ENCODE assay signal across 9 cellular contexts in the genomic region with DNA sequence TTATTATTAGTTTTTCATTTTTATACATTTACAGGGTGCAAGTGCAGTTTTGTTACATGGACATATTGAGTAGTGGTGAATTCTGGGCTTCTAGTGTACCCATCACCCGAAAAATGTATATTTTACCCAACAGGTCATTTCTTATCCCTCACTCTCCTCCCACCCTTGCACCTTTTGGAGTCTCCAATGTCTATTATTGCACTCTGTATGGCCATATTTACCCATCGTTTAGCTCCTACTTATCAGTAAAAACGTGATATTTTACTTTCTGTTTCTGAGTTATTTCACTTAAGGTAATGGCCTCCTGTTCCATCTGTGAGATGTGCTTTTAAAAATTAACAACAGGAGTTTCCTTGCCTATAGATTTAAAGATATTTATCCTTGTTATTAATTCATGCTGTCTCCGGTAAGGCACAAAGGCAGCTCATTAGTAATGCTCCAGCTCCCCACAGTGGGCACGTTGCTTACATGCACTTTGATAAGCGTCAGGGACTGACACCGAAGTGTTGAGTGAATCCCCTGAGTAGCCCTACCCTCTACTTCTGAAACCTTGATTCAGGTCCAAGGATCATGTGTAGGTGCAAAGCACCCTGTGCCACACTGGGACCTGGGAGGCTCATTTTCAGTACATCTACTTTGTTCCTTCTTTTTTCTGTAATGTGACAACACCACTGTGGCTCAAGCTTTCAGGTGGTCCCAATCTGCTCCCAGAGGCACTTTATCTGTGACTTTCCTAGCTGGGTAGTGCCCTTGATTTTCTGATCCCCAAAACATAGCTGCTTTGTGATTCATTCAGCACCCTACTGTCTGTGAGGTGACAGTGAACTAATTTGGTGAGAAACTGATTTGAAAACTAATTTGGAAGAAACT. TPM values are rescaled to one million over a fixed set of nuclear protein-coding genes. Genes with fewer than 3 reads are reported as not detected.
A peak's percentile ranks its signal among the peaks of the same experiment; 100 is the strongest.
DNase-seq lines count a peak whose midpoint lies in the region; ATAC-seq, FAIRE-seq and TF ChIP-seq lines count a peak whose summit lies in the region.
"Had no signal": no experiment of that assay in that cellular context is flagged by ENCODE, and none has a peak within 500 bp of the region (broad histone marks: within the 10 kb centered on the region; RNA-seq: fewer than 3 reads in every experiment).

No MANE protein-coding gene starts in this region.

- no TSS peak for BruUV-seq in GM12878 (replicated peaks; lab: Mats Ljungman, UMichigan)

- in situ Hi-C loops in GM12878 (cut with MboI): loop anchor here (5.0 to 10.0 kb wide), 2 partner anchors 185 to 377 kb away; no protein-coding TSS in a partner anchor

- H3K27me3 Mint-ChIP-seq in stimulated activated naive CD8-positive, alpha-beta T cell treated with anti-CD3 and anti-CD28 coated beads, Interleukin-15, amount 100 ng/mL, for 72 hours: peaks cover 5% of the 10 kb centered on the region

- H3K27me3 ChIP-seq in OCI-LY3 (ENCODE audit: low read depth, low read length): no peaks in the 10 kb centered on the region
- no peaks in the 10 kb centered on the region for H3K27me3 ChIP-seq in GM12878 (replicated peaks in 1 of 2; ENCODE audit: control insufficient read depth in 2 of 2, insufficient read depth in 2 of 2, low read length in 1 of 2)
- no peaks in the 10 kb centered on the region for H3K27me3 ChIP-seq in kidney epithelial cell (ENCODE audit: control insufficient read depth, insufficient read depth, low read length)
- H3K27me3 ChIP-seq: BLaER1 treated with 17β-estradiol and CSF1 and Interleukin-3, amounts not matched to agents 10 nM and 100 nM had no signal

- DNase-seq in NCI-H2171 treated with DMSO at 0.1 percent for 48 hours (lab: John Stamatoyannopoulos, UW) (peak; percentile 42), NCI-H2171 (lab: John Stamatoyannopoulos, UW) (no peak), HT-29 (ENCODE audit: low spot score) (peak; percentile 84), GM12878 (ENCODE audit: low read depth, low spot score) (no peak), kidney epithelial cell (ENCODE audit: low read depth) (peak; percentile 12)
- peak; percentile 28 to 42 for DNase-seq in stimulated activated naive CD8-positive, alpha-beta T cell treated with anti-CD3 and anti-CD28 coated beads, Interleukin-15, amount 100 ng/mL, for 72 hours

- peak overlapping the region; percentile 18; the same call in 1 of the 2 replicates for H3K9ac ChIP-seq in OCI-LY3 (ENCODE audit: low read length)
- H3K9ac ChIP-seq in GM12878 (ENCODE audit: control insufficient read depth, insufficient read depth, low read length): no peak overlapping the region
- H3K9ac ChIP-seq: BLaER1 treated with 17β-estradiol and CSF1 and Interleukin-3, amounts not matched to agents 10 nM and 100 nM had no signal

- intact Hi-C loops in GM12878 (cut with micrococcal nuclease; ENCODE audit: unreplicated experiment): loop anchor here (1.0 to 2.0 kb wide), 4 partner anchors 73 to 378 kb away; no protein-coding TSS in a partner anchor

- no peaks in the 10 kb centered on the region for H4K20me1 ChIP-seq in OCI-LY3 (ENCODE audit: insufficient read depth, low read length)
- H4K20me1 ChIP-seq in GM12878 (ENCODE audit: control insufficient read depth, insufficient read depth): no peaks in the 10 kb centered on the region
- H4K20me1 ChIP-seq: BLaER1 treated with 17β-estradiol and CSF1 and Interleukin-3, amounts not matched to agents 10 nM and 100 nM had no signal

- no peak for TF ChIP-seq EP300 in GM12878 (IDR thresholded peaks at IDR 0.05; ENCODE audit: borderline replicate concordance in 1 of 2, control insufficient read depth in 1 of 2, low read depth in 2 of 2, low read length in 2 of 2)

- H3K36me3 ChIP-seq in OCI-LY3 (replicated peaks; ENCODE audit: low read depth, low read length) (no peaks in the 10 kb centered on the region), GM12878 (ENCODE audit: control insufficient read depth in 2 of 2, insufficient read depth in 2 of 2, low read length in 1 of 2) (no peaks in the 10 kb centered on the region), kidney epithelial cell (ENCODE audit: control insufficient read depth, insufficient read depth, low read length) (no peaks in the 10 kb centered on the region)
- H3K36me3 ChIP-seq: BLaER1 treated with 17β-estradiol and CSF1 and Interleukin-3, amounts not matched to agents 10 nM and 100 nM had no signal

- H3K79me2 ChIP-seq in OCI-LY3 (ENCODE audit: low read length) (no peaks in the 10 kb centered on the region), GM12878 (ENCODE audit: control insufficient read depth, insufficient read depth, low read length) (no peaks in the 10 kb centered on the region)

- H3K4me3 ChIP-seq in OCI-LY3 (ENCODE audit: low read length) (peak overlapping the region; percentile 69), GM12878 (no peak overlapping the region), kidney epithelial cell (ENCODE audit: low read depth, low read length) (no peak overlapping the region)
- H3K4me3 ChIP-seq: BLaER1 treated with 17β-estradiol and CSF1 and Interleukin-3, amounts not matched to agents 10 nM and 100 nM had no signal

- H2AFZ ChIP-seq in OCI-LY3 (ENCODE audit: low read depth, low read length) (peak overlapping the region; percentile 37), GM12878 (ENCODE audit: control insufficient read depth, low read depth, low read length) (no peak overlapping the region)

- TF ChIP-seq CTCF in OCI-LY3 (IDR thresholded peaks at IDR 0.05; ENCODE audit: low read depth, low read length) (peak; percentile 77), GM12878 (IDR thresholded peaks at IDR 0.05 in 2 of 3, conservative IDR thresholded peaks at IDR 0.05 in 1 of 3; ENCODE audit: control insufficient read depth in 2 of 3, extremely low read depth in 1 of 3, insufficient read depth in 1 of 3, low read depth in 3 of 3, low read length in 3 of 3) (peak; percentile 61 to 86 (median 63)), kidney epithelial cell (IDR thresholded peaks at IDR 0.05; ENCODE audit: insufficient read depth, low read length, poor library complexity, severe bottlenecking) (peak; percentile 49)

- no peaks in the 10 kb centered on the region for H3K9me3 Mint-ChIP-seq in stimulated activated naive CD8-positive, alpha-beta T cell treated with anti-CD3 and anti-CD28 coated beads, Interleukin-15, amount 100 ng/mL, for 72 hours

- peak overlapping the region in 1 of 2 donors; percentile 8 for H3K4me3 Mint-ChIP-seq in stimulated activated naive CD8-positive, alpha-beta T cell treated with anti-CD3 and anti-CD28 coated beads, Interleukin-15, amount 100 ng/mL, for 72 hours

- RAD21 ChIA-PET in GM12878 (lab: Charles Lee; ENCODE audit: unreplicated experiment): interaction anchor here (0.6 to 3.7 kb wide), 31 partner anchors 16 to 505 kb away, joined by 3 to 90 read pairs (median 4); no protein-coding TSS in a partner anchor

- SMC1A ChIA-PET in GM12878 (lab: Charles Lee; ENCODE audit: uncharacterized antibody, unreplicated experiment): interaction anchor here (0.5 to 3.8 kb wide), 34 partner anchors 9 to 1044 kb away, joined by 3 to 93 read pairs (median 5); no protein-coding TSS in a partner anchor

- FAIRE-seq in GM12878 (lab: Jason Lieb, UNC): peak; percentile 41

- CTCF ChIA-PET in GM12878 (lab: Yijun Ruan, JAX): interaction anchor here (0.6 to 9.6 kb wide), 50 partner anchors 8 to 885 kb away, joined by 3 to 208 read pairs (median 5); partner anchors contain the start of gene WASL

- H3K4me2 ChIP-seq in OCI-LY3 (ENCODE audit: low read length) (peak overlapping the region; percentile 67), GM12878 (ENCODE audit: control insufficient read depth, insufficient read depth) (no peak overlapping the region)
- H3K4me2 ChIP-seq: BLaER1 treated with 17β-estradiol and CSF1 and Interleukin-3, amounts not matched to agents 10 nM and 100 nM had no signal

- H3K27ac ChIP-seq in OCI-LY3 (ENCODE audit: low read length): no peak overlapping the region
- no peak overlapping the region for H3K27ac ChIP-seq in GM12878 (ENCODE audit: control insufficient read depth, insufficient read depth)
- H3K27ac ChIP-seq: BLaER1 treated with 17β-estradiol and CSF1 and Interleukin-3, amounts not matched to agents 10 nM and 100 nM had no signal

- H3K27ac Mint-ChIP-seq in stimulated activated naive CD8-positive, alpha-beta T cell treated with anti-CD3 and anti-CD28 coated beads, Interleukin-15, amount 100 ng/mL, for 72 hours: no peak overlapping the region

- WGBS in GM12878 (ENCODE audit: insufficient coverage, insufficient replicate concordance, low lambda C conversion rate, missing lambda C conversion rate): 8% methylated on average over 7 of the region's 7 CpGs

- no peak for TF ChIP-seq POLR2A in GM12878 (IDR thresholded peaks at IDR 0.05; ENCODE audit: low read depth, low read length)

- POLR2A ChIA-PET in GM12878 (lab: Charles Lee): interaction anchor here (1.8 kb wide), 1 partner anchor 79 kb away, joined by 4 read pairs; no protein-coding TSS in a partner anchor

- H3K9me3 ChIP-seq in OCI-LY3 (ENCODE audit: insufficient read depth, low read length): no peaks in the 10 kb centered on the region
- H3K9me3 ChIP-seq in GM12878 (replicated peaks; ENCODE audit: control insufficient read depth, insufficient read depth, low read length): no peaks in the 10 kb centered on the region

- TF ChIP-seq RAD21 in GM12878 (IDR thresholded peaks at IDR 0.05; ENCODE audit: insufficient read depth, low read depth, low read length): peak; percentile 88

- peak; percentile 95 for ATAC-seq in GM21576 (IDR thresholded peaks at IDR 0.05; ENCODE audit: unreplicated experiment)
- ATAC-seq in GM12878: peak; percentile 98
- ATAC-seq in stimulated activated naive CD8-positive, alpha-beta T cell treated with anti-CD3 and anti-CD28 coated beads, Interleukin-15, amount 100 ng/mL, for 72 hours: peak; percentile 89

- H3K4me1 Mint-ChIP-seq in stimulated activated naive CD8-positive, alpha-beta T cell treated with anti-CD3 and anti-CD28 coated beads, Interleukin-15, amount 100 ng/mL, for 72 hours: no peaks in the 10 kb centered on the region

- H3K4me1 ChIP-seq in OCI-LY3 (ENCODE audit: low read length): peaks cover 14% of the 10 kb centered on the region
- H3K4me1 ChIP-seq in GM12878 (ENCODE audit: control insufficient read depth, insufficient read depth, low read length): no peaks in the 10 kb centered on the region

RNA-seq across cellular contexts. Expression of gene HYAL4, which starts 27.3 kb away (rescaled TPM):
- total RNA-seq in HT-29 (2014; rRNA removed; shearing (Covaris generic)): 0.79 and 2.8 TPM in 2 replicates
- 1.3 and 2.0 TPM in 2 replicates for total RNA-seq in GM12878 (2013; cell fraction: nucleolus; rRNA removed)
- total RNA-seq in GM12878 (2014; rRNA removed) (0.16 and 0.28 TPM in 2 replicates), GM12878 (2014; rRNA removed; fragmentation: Illumina TruSeq; extraction: Trizol) (0.22 and 0.32 TPM in 2 replicates), GM12878 (2021) (0.37 TPM in 1 of 2 replicates, not detected in the other), kidney epithelial cell (not detected in 2 replicates)
- not detected for polyA plus RNA-seq in GM12878 (2011; ENCODE audit: low read depth)
- polyA plus RNA-seq in GM12878 (2011; rRNA removed) (0.88 and 1.1 TPM in 2 replicates), GM12878 (2014; fragmentation: Illumina TruSeq; extraction: Trizol) (0.26 TPM in 1 of 2 replicates, not detected in the other), GM12878 (2014; fragmentation: Nextera tagmentation; extraction: Ambion mirVana) (under 1 TPM; 0.20 to 0.26 TPM), GM12878 (2014; rRNA removed) (0.40 TPM in 1 of 2 replicates, not detected in the other), GM12878 (2016; fragmentation: Nextera tagmentation; extraction: Ambion mirVana) (under 1 TPM; 0.14 to 0.37 TPM)
- 0.13 and 0.15 TPM in 2 replicates for polyA plus RNA-seq in GM12878 (2011; cell fraction: cytosol; rRNA removed)
- polyA plus RNA-seq in GM12878 (2011; cell fraction: nucleus; rRNA removed): 0.88 and 1.6 TPM in 2 replicates
- polyA plus RNA-seq in GM12878 (2012): 0.09 and 0.18 TPM in 2 replicates
- 0.57 and 0.59 TPM in 2 replicates for polyA minus RNA-seq in GM12878 (2011; rRNA and poly(A)+ RNA removed)
- polyA minus RNA-seq in GM12878 (2011; cell fraction: cytosol; rRNA and poly(A)+ RNA removed): not detected in 2 replicates
- polyA minus RNA-seq in GM12878 (2011; cell fraction: nucleus; rRNA and poly(A)+ RNA removed): 0.67 and 0.97 TPM in 2 replicates

RNA-seq across cellular contexts. Expression of gene SPAM1, which starts 52.8 kb away (rescaled TPM):
- not detected in 2 replicates for total RNA-seq in HT-29 (2014; rRNA removed; shearing (Covaris generic))
- total RNA-seq in GM12878 (2013; cell fraction: nucleolus; rRNA removed): not detected in 2 replicates
- total RNA-seq in GM12878 (2014; rRNA removed) (not detected in 2 replicates), GM12878 (2014; rRNA removed; fragmentation: Illumina TruSeq; extraction: Trizol) (not detected in 2 replicates), GM12878 (2021) (not detected in 2 replicates), kidney epithelial cell (not detected in 2 replicates)
- not detected for polyA plus RNA-seq in GM12878 (2011; ENCODE audit: low read depth)
- polyA plus RNA-seq in GM12878 (2011; rRNA removed) (not detected in 2 replicates), GM12878 (2014; fragmentation: Illumina TruSeq; extraction: Trizol) (not detected in 2 replicates), GM12878 (2014; fragmentation: Nextera tagmentation; extraction: Ambion mirVana) (not detected), GM12878 (2014; rRNA removed) (not detected in 2 replicates), GM12878 (2016; fragmentation: Nextera tagmentation; extraction: Ambion mirVana) (not detected)
- polyA plus RNA-seq in GM12878 (2011; cell fraction: cytosol; rRNA removed): not detected in 2 replicates
- polyA plus RNA-seq in GM12878 (2011; cell fraction: nucleus; rRNA removed): not detected in 2 replicates
- polyA plus RNA-seq in GM12878 (2012): not detected in 2 replicates
- not detected in 2 replicates for polyA minus RNA-seq in GM12878 (2011; rRNA and poly(A)+ RNA removed)
- polyA minus RNA-seq in GM12878 (2011; cell fraction: cytosol; rRNA and poly(A)+ RNA removed): not detected in 2 replicates
- polyA minus RNA-seq in GM12878 (2011; cell fraction: nucleus; rRNA and poly(A)+ RNA removed): not detected in 2 replicates

Comparison
In these comparisons a context has a peak if more than half of its experiments do, and no peak if none do; other contexts are left out.
1. DNase-seq: peak in NCI-H2171 treated with DMSO at 0.1 percent for 48 hours (single experiment), HT-29 (single experiment), kidney epithelial cell (single experiment) and stimulated activated naive CD8-positive, alpha-beta T cell treated with anti-CD3 and anti-CD28 coated beads, Interleukin-15, amount 100 ng/mL, for 72 hours (2 of 2); none in NCI-H2171 (single experiment) and GM12878 (single experiment).
2. Peak in every context shown above with its lines, with median percentiles within 50 percentile points of each other: ATAC-seq and CTCF ChIP-seq.